In genomic region chr18:49459404-49460171, GRCh38 we compare ENCODE assay signal across 8 cellular contexts. TPM values are rescaled to one million over a fixed set of nuclear protein-coding genes. Genes with fewer than 3 reads are reported as not detected.
DNase-seq lines count a peak whose midpoint lies in the region; ATAC-seq and TF ChIP-seq lines count a peak whose summit lies in the region.

No MANE protein-coding gene starts in this region.

- peaks cover 11% of the 10 kb centered on the region for H4K20me1 ChIP-seq in osteoblast (ENCODE audit: insufficient read depth, low read length)

- H3K36me3 Mint-ChIP-seq in activated CD4-positive, alpha-beta T cell treated with anti-CD3 and anti-CD28 coated beads for 36 hours (ENCODE audit: low read depth): peaks cover 10% of the 10 kb centered on the region
- H3K36me3 Mint-ChIP-seq in activated CD4-positive, alpha-beta memory T cell treated with anti-CD3 and anti-CD28 coated beads, Interleukin-2, amount 10 ng/mL, durations not matched to agents 7 days and 5 days (ENCODE audit: low read depth): peaks cover 9% of the 10 kb centered on the region

- H3K4me1 ChIP-seq in osteoblast (ENCODE audit: insufficient read depth, low read length): peaks cover 22% of the 10 kb centered on the region

- CTCF ChIA-PET in activated CD4-positive, alpha-beta T cell treated with anti-CD3 and anti-CD28 coated beads for 36 hours (lab: Charles Lee): interaction anchor here (0.6 to 1.3 kb wide), 7 partner anchors 9 to 29 kb away, joined by 3 to 5 read pairs (median 4); no protein-coding TSS in a partner anchor
- CTCF ChIA-PET in activated CD4-positive, alpha-beta memory T cell treated with anti-CD3 and anti-CD28 coated beads, Interleukin-2, amount 10 ng/mL, durations not matched to agents 7 days and 5 days (lab: Charles Lee): interaction anchor here (0.6 to 1.4 kb wide), 6 partner anchors 9 to 27 kb away, joined by 3 to 5 read pairs (median 3); no protein-coding TSS in a partner anchor

- H3K9me3 Mint-ChIP-seq in activated CD4-positive, alpha-beta T cell treated with anti-CD3 and anti-CD28 coated beads for 36 hours (ENCODE audit: low read depth): no peaks in the 10 kb centered on the region
- H3K9me3 Mint-ChIP-seq in activated CD4-positive, alpha-beta memory T cell treated with anti-CD3 and anti-CD28 coated beads, Interleukin-2, amount 10 ng/mL, durations not matched to agents 7 days and 5 days: peaks cover 2% of the 10 kb centered on the region

- H3K27me3 ChIP-seq in osteoblast (ENCODE audit: insufficient read depth, low read length): no peaks in the 10 kb centered on the region

- H3K4me2 ChIP-seq in osteoblast (ENCODE audit: insufficient read depth, low read length): peak overlapping the region; percentile 89

- H2AFZ ChIP-seq in osteoblast (ENCODE audit: low read length): peak overlapping the region; percentile 83

- POLR2A ChIA-PET in activated CD4-positive, alpha-beta T cell treated with anti-CD3 and anti-CD28 coated beads for 36 hours (lab: Charles Lee): interaction anchor here (0.6 to 1.2 kb wide), 5 partner anchors 13 to 757 kb away, joined by 3 to 11 read pairs (median 4); partner anchors contain the start of gene C18orf32
- POLR2A ChIA-PET in activated CD4-positive, alpha-beta memory T cell treated with anti-CD3 and anti-CD28 coated beads, Interleukin-2, amount 10 ng/mL, durations not matched to agents 7 days and 5 days (lab: Charles Lee): interaction anchor here (0.8 to 3.2 kb wide), 6 partner anchors 8 to 508 kb away, joined by 3 to 44 read pairs (median 4); partner anchors contain the start of genes C18orf32 and SMAD7

- peak overlapping the region; percentile 82 for H3K4me3 Mint-ChIP-seq in activated CD4-positive, alpha-beta T cell treated with anti-CD3 and anti-CD28 coated beads for 36 hours
- peak overlapping the region; percentile 82 for H3K4me3 Mint-ChIP-seq in activated CD4-positive, alpha-beta memory T cell treated with anti-CD3 and anti-CD28 coated beads, Interleukin-2, amount 10 ng/mL, durations not matched to agents 7 days and 5 days

- peaks cover 36% of the 10 kb centered on the region for H3K4me1 Mint-ChIP-seq in activated CD4-positive, alpha-beta T cell treated with anti-CD3 and anti-CD28 coated beads for 36 hours
- H3K4me1 Mint-ChIP-seq in activated CD4-positive, alpha-beta memory T cell treated with anti-CD3 and anti-CD28 coated beads, Interleukin-2, amount 10 ng/mL, durations not matched to agents 7 days and 5 days: peaks cover 45% of the 10 kb centered on the region

- DNase-seq in activated CD4-positive, alpha-beta T cell treated with anti-CD3 and anti-CD28 coated beads for 36 hours: peak; percentile 59
- DNase-seq in activated CD4-positive, alpha-beta T cell treated with anti-CD3 and anti-CD28 coated beads for 1 hour: no peak
- DNase-seq in activated CD4-positive, alpha-beta memory T cell treated with anti-CD3 and anti-CD28 coated beads, Interleukin-2, amount 10 ng/mL, durations not matched to agents 7 days and 5 days: peak; percentile 26
- peak; percentile 30 for DNase-seq in fibroblast of mammary gland (ENCODE audit: low read depth)
- no peak for DNase-seq in osteoblast (ENCODE audit: insufficient read length, low spot score, missing footprints)

- peaks cover 53% of the 10 kb centered on the region for H3K79me2 ChIP-seq in osteoblast (ENCODE audit: insufficient read depth, low read length)

- intact Hi-C loops in activated CD4-positive, alpha-beta T cell treated with anti-CD3 and anti-CD28 coated beads for 36 hours (cut with DNase I, micrococcal nuclease): loop anchor here (1.0 to 10.0 kb wide), 6 partner anchors 28 to 920 kb away; partner anchors contain the start of genes ACAA2 (in 2 of the 2), C18orf32 (in 2 of the 2), RPL17 (in 2 of the 2) and CTIF (in 1 of the 2)

- H3K27me3 Mint-ChIP-seq in activated CD4-positive, alpha-beta T cell treated with anti-CD3 and anti-CD28 coated beads for 36 hours: no peaks in the 10 kb centered on the region
- H3K27me3 Mint-ChIP-seq in activated CD4-positive, alpha-beta memory T cell treated with anti-CD3 and anti-CD28 coated beads, Interleukin-2, amount 10 ng/mL, durations not matched to agents 7 days and 5 days: peaks cover 5% of the 10 kb centered on the region

- peak overlapping the region; percentile 75 for H3K4me3 ChIP-seq in fibroblast of mammary gland (ENCODE audit: control insufficient read depth, low read depth, low read length)
- peak overlapping the region; percentile 95 for H3K4me3 ChIP-seq in osteoblast (ENCODE audit: insufficient read depth, low read length)

- peak overlapping the region; percentile 90 for H3K27ac ChIP-seq in osteoblast (ENCODE audit: low read depth, low read length)

- H3K9me3 ChIP-seq in osteoblast (ENCODE audit: low read depth, low read length): no peaks in the 10 kb centered on the region

- peak overlapping the region; percentile 69 for H3K27ac Mint-ChIP-seq in activated CD4-positive, alpha-beta T cell treated with anti-CD3 and anti-CD28 coated beads for 36 hours
- peak overlapping the region; percentile 18 for H3K27ac Mint-ChIP-seq in activated CD4-positive, alpha-beta memory T cell treated with anti-CD3 and anti-CD28 coated beads, Interleukin-2, amount 10 ng/mL, durations not matched to agents 7 days and 5 days

- no peak for TF ChIP-seq CTCF in fibroblast of mammary gland (conservative IDR thresholded peaks at IDR 0.05; ENCODE audit: control insufficient read depth, insufficient read depth, low read depth, low read length)
- TF ChIP-seq CTCF in osteoblast (IDR thresholded peaks at IDR 0.05; ENCODE audit: extremely low read depth, low read depth, low read length): no peak

- no peaks in the 10 kb centered on the region for H3K36me3 ChIP-seq in osteoblast (ENCODE audit: insufficient read depth, low read length)

- peak; percentile 43 for ATAC-seq in activated CD4-positive, alpha-beta T cell treated with anti-CD3 and anti-CD28 coated beads for 36 hours
- ATAC-seq in HG03378 (IDR thresholded peaks at IDR 0.05; ENCODE audit: unreplicated experiment): peak; percentile 22
- ATAC-seq in HG02759 (IDR thresholded peaks at IDR 0.05; ENCODE audit: unreplicated experiment): no peak
- ATAC-seq in HG02571 (IDR thresholded peaks at IDR 0.05; ENCODE audit: unreplicated experiment): no peak

RNA-seq across cellular contexts. Expression of gene DYM, which starts 0.9 kb away (rescaled TPM):
- total RNA-seq in activated CD4-positive, alpha-beta T cell treated with anti-CD3 and anti-CD28 coated beads for 36 hours: 10 to 100 TPM; 66.1 to 67.3 TPM
- 10 to 100 TPM; 57.2 to 59.1 TPM for total RNA-seq in activated CD4-positive, alpha-beta memory T cell treated with anti-CD3 and anti-CD28 coated beads, Interleukin-2, amount 10 ng/mL, durations not matched to agents 7 days and 5 days
- total RNA-seq in osteoblast: 50.7 and 85.5 TPM in 2 replicates

RNA-seq across cellular contexts. Expression of gene C18orf32, which starts 27.4 kb away (rescaled TPM):
- total RNA-seq in activated CD4-positive, alpha-beta T cell treated with anti-CD3 and anti-CD28 coated beads for 36 hours: 10 to 100 TPM; 12.7 to 20.0 TPM
- 10 to 100 TPM; 31.7 to 33.7 TPM for total RNA-seq in activated CD4-positive, alpha-beta memory T cell treated with anti-CD3 and anti-CD28 coated beads, Interleukin-2, amount 10 ng/mL, durations not matched to agents 7 days and 5 days
- total RNA-seq in osteoblast: 16.5 and 16.6 TPM in 2 replicates

RNA-seq across cellular contexts. Expression of gene RPL17, which starts 32.7 kb away (rescaled TPM):
- 1,000 to 10,000 TPM; 2,340 to 2,373 TPM for total RNA-seq in activated CD4-positive, alpha-beta T cell treated with anti-CD3 and anti-CD28 coated beads for 36 hours
- 1,000 to 10,000 TPM; 1,460 to 1,462 TPM for total RNA-seq in activated CD4-positive, alpha-beta memory T cell treated with anti-CD3 and anti-CD28 coated beads, Interleukin-2, amount 10 ng/mL, durations not matched to agents 7 days and 5 days
- 1,315 and 1,434 TPM in 2 replicates for total RNA-seq in osteoblast

Comparison
In these comparisons a context has a peak if more than half of its experiments do, and no peak if none do; other contexts are left out.
1. DNase-seq: peak in activated CD4-positive, alpha-beta T cell treated with anti-CD3 and anti-CD28 coated beads for 36 hours (single experiment), activated CD4-positive, alpha-beta memory T cell treated with anti-CD3 and anti-CD28 coated beads, Interleukin-2, amount 10 ng/mL, durations not matched to agents 7 days and 5 days (single experiment) and fibroblast of mammary gland (single experiment); none in activated CD4-positive, alpha-beta T cell treated with anti-CD3 and anti-CD28 coated beads for 1 hour (single experiment) and osteoblast (single experiment).
2. ATAC-seq: peak in activated CD4-positive, alpha-beta T cell treated with anti-CD3 and anti-CD28 coated beads for 36 hours (single experiment) and HG03378 (single experiment); none in HG02759 (single experiment) and HG02571 (single experiment).